ENCODE assay signal across 10 cellular contexts in the genomic region with DNA sequence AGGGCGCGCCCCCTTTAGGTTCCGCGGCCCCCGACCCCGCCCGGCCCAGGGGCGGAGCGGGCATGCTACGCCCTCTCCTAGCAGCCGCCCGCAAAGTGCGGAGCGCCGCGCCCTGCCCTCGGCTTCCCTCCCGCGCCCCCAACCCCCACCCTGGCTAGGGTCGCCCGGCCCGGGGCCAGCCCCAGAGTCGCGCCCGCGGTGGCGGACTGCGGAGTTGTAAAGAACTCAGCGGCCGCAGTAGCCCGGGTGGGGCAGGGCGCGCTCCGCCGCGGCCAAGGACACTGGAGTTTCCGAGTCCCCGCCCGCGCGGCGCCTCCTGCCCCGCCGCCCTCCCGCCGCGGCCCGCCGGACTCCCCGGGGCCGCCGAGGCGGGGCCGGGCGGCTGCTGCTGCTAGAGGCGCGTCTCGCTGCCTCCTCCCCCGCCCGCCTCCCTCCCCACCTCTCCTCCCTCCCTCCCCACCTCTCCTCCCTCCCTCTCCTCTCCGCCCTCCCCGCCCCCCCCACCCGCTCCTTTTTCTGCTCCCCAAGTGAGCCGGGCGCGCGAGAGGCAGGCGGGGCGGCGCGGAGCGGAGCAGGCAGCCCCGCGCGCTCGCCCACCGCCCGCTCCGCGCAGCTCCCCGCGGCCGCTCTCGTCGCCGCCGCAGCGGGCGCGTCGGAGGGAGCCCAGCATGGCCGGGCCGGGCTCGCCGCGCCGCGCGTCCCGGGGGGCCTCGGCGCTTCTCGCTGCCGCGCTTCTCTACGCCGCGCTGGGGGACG. TPM values are rescaled to one million over a fixed set of nuclear protein-coding genes. Genes with fewer than 3 reads are reported as not detected.
DNase-seq lines count a peak whose midpoint lies in the region; ATAC-seq, FAIRE-seq and TF ChIP-seq lines count a peak whose summit lies in the region.
"Had no signal": no experiment of that assay in that cellular context is flagged by ENCODE, and none has a peak within 500 bp of the region (broad histone marks: within the 10 kb centered on the region; RNA-seq: fewer than 3 reads in every experiment).

Gene CACNA2D3, plus strand, starts transcription at position 507 of the 756 bp plus-strand sequence.

- no peak within 1 kb of the TSS for H3K14ac ChIP-seq in neuronal stem cell (ENCODE audit: low read length)

- no peak within 1 kb of the TSS for H2BK5ac ChIP-seq in neuronal stem cell (ENCODE audit: low read length)

- no peak for ATAC-seq in HG03565 (IDR thresholded peaks at IDR 0.05; ENCODE audit: unreplicated experiment)

- H2BK12ac ChIP-seq in neuronal stem cell (ENCODE audit: low read length), result no peak within 1 kb of the TSS

- H3K27me3 ChIP-seq in NT2/D1 (ENCODE audit: insufficient read depth, insufficient read length) (peaks cover 51% of the 10 kb centered on the region), fibroblast of lung (ENCODE audit: control insufficient read depth, insufficient read depth, low read length) (peaks cover 29% of the 10 kb centered on the region), neuronal stem cell (ENCODE audit: control insufficient read depth in 3 of 3, insufficient read depth in 3 of 3, low read depth in 1 of 3, low read length in 3 of 3) (peaks cover 12 to 82% (median 57%) of the 10 kb centered on the region in 3 experiments)

- no peak within 1 kb of the TSS for H2BK120ac ChIP-seq in neuronal stem cell (ENCODE audit: low read depth, low read length)

- H3K27ac ChIP-seq in fibroblast of lung (ENCODE audit: insufficient read depth, low read length) (no peak within 1 kb of the TSS), neuronal stem cell (replicated peaks; ENCODE audit: low read length) (no peak within 1 kb of the TSS)

- peak; percentile 18 for DNase-seq in DMS153 (lab: John Stamatoyannopoulos, UW)
- no peak for DNase-seq in DMS153 treated with DMSO at 0.1 percent for 48 hours (lab: John Stamatoyannopoulos, UW; ENCODE audit: unreplicated experiment)
- no peak for DNase-seq in NT2/D1 (ENCODE audit: low read depth, low spot score)
- peak in 1 of 2 donors; percentile 26 for DNase-seq in fibroblast of lung (ENCODE audit: low read depth in 2 of 2)
- no peak for DNase-seq in neuronal stem cell (ENCODE audit: low spot score)
- DNase-seq in HTR-8/SVneo (ENCODE audit: insufficient read length, low spot score), result no peak
- no peak for DNase-seq in GM19239 (ENCODE audit: insufficient read length, low spot score)

- H3K4ac ChIP-seq in neuronal stem cell (ENCODE audit: low read length), result no peak within 1 kb of the TSS

- H3K4me1 ChIP-seq in NT2/D1 (ENCODE audit: insufficient read depth, insufficient read length), result peaks cover 5% of the 10 kb centered on the region
- H3K4me1 ChIP-seq in fibroblast of lung (ENCODE audit: control insufficient read depth, extremely low read depth, insufficient read depth, low read length), result no peaks in the 10 kb centered on the region
- peaks cover 2 to 5% of the 10 kb centered on the region in 2 donors for H3K4me1 ChIP-seq in neuronal stem cell (ENCODE audit: control insufficient read depth in 2 of 2, insufficient read depth in 1 of 2, low read depth in 1 of 2, low read length in 2 of 2)

- peak within 1 kb of the TSS; percentile 75 for H3K18ac ChIP-seq in neuronal stem cell (ENCODE audit: low read length)

- H2AFZ ChIP-seq in fibroblast of lung (ENCODE audit: low read length) (no peak within 1 kb of the TSS), neuronal stem cell (ENCODE audit: low read length) (peak within 1 kb of the TSS; percentile 84)

- H3K79me1 ChIP-seq in neuronal stem cell (ENCODE audit: low read depth, low read length), result no peaks in the 10 kb centered on the region

- no CpG with 5 or more reads among the region's 109 CpGs for WGBS in neuronal stem cell (ENCODE audit: extremely low coverage in 2 of 2, insufficient read length in 2 of 2, insufficient replicate concordance in 1 of 2), 2 donors

- H2AK5ac ChIP-seq in neuronal stem cell (ENCODE audit: low read depth, low read length), result no peak within 1 kb of the TSS

- H3K36me3 ChIP-seq in NT2/D1 (ENCODE audit: insufficient read depth, insufficient read length, low read length) (no peaks in the 10 kb centered on the region), fibroblast of lung (ENCODE audit: control insufficient read depth, insufficient read depth, low read length) (no peaks in the 10 kb centered on the region), neuronal stem cell (replicated peaks in 1 of 2; ENCODE audit: control insufficient read depth in 2 of 2, insufficient read depth in 2 of 2, low read length in 2 of 2) (no peaks in the 10 kb centered on the region)

- H4K20me1 ChIP-seq in fibroblast of lung (ENCODE audit: control insufficient read depth, extremely low read depth, insufficient read depth, low read length), result no peaks in the 10 kb centered on the region

- H4K91ac ChIP-seq in neuronal stem cell (ENCODE audit: low read depth, low read length, poor library complexity), result no peak within 1 kb of the TSS

- H3K79me2 ChIP-seq in fibroblast of lung (ENCODE audit: control insufficient read depth, insufficient read depth, low read length), result no peaks in the 10 kb centered on the region

- H3K9ac ChIP-seq in NT2/D1 (ENCODE audit: insufficient read length, low read depth) (peak within 1 kb of the TSS; percentile 84), fibroblast of lung (ENCODE audit: insufficient read depth, low read length) (no peak within 1 kb of the TSS), neuronal stem cell (ENCODE audit: low read depth, low read length, poor library complexity) (peak within 1 kb of the TSS; percentile 74)

- peak within 1 kb of the TSS; percentile 65 for H3K4me3 ChIP-seq in NT2/D1 (ENCODE audit: insufficient read length, low read depth)
- H3K4me3 ChIP-seq in fibroblast of lung (replicated peaks in 1 of 4; ENCODE audit: control extremely low read depth in 1 of 4, insufficient read depth in 1 of 4, low read depth in 3 of 4, low read length in 4 of 4), result peak within 1 kb of the TSS in 2 of 4 experiments; percentile 7 to 54
- peak within 1 kb of the TSS; percentile 22 to 81 for H3K4me3 ChIP-seq in neuronal stem cell (ENCODE audit: low read length in 2 of 2)

- no peaks in the 10 kb centered on the region for H3K9me3 ChIP-seq in NT2/D1 (ENCODE audit: insufficient read depth, low read length)
- no peaks in the 10 kb centered on the region for H3K9me3 ChIP-seq in fibroblast of lung (ENCODE audit: control insufficient read depth, insufficient read depth, low read depth, low read length)
- H3K9me3 ChIP-seq in neuronal stem cell (replicated peaks in 1 of 2; ENCODE audit: control insufficient read depth in 2 of 2, insufficient read depth in 1 of 2, low read depth in 1 of 2, low read length in 2 of 2), result no peaks in the 10 kb centered on the region

- H3K4me2 ChIP-seq in fibroblast of lung (ENCODE audit: extremely low read depth, insufficient read depth, low read length) (peak within 1 kb of the TSS; percentile 51), neuronal stem cell (ENCODE audit: insufficient read depth, low read length, poor library complexity, severe bottlenecking) (peak within 1 kb of the TSS; percentile 99)

- no peak for TF ChIP-seq CTCF in fibroblast of lung (conservative IDR thresholded peaks at IDR 0.05 in 1 of 2, IDR thresholded peaks at IDR 0.05 in 1 of 2; ENCODE audit: low read depth in 1 of 2, low read length in 2 of 2)

- FAIRE-seq in HTR-8/SVneo (lab: Jason Lieb, UNC) (no peak), GM19239 (lab: Jason Lieb, UNC) (no peak)
- FAIRE-seq: A204.1 had no signal

- H4K8ac ChIP-seq in neuronal stem cell (ENCODE audit: low read depth, low read length), result no peak within 1 kb of the TSS

- H3K23ac ChIP-seq in neuronal stem cell (ENCODE audit: low read depth, low read length, poor library complexity), result no peak within 1 kb of the TSS

- peak within 1 kb of the TSS; percentile 56 for H2BK15ac ChIP-seq in neuronal stem cell (ENCODE audit: low read length)

RNA-seq across cellular contexts. Expression of gene CACNA2D3, which starts in this region (rescaled TPM):
- total RNA-seq in fibroblast of lung, result 0.77 and 1.8 TPM in 2 replicates
- polyA plus RNA-seq in fibroblast of lung, result 0.37 and 11.5 TPM in 2 replicates
- 0.22 and 7.2 TPM in 2 replicates for polyA plus RNA-seq in fibroblast of lung (2012)
- polyA minus RNA-seq in fibroblast of lung (ENCODE audit: low replicate concordance), result 1.8 TPM in 1 of 2 replicates, not detected in the other
- 0.03 TPM for polyA plus RNA-seq in neuronal stem cell (2013, experiment 1 of 2)
- polyA plus RNA-seq in neuronal stem cell (2013, experiment 2 of 2), result 0.03 TPM
- total RNA-seq: T-helper 2 cell treated with Interferon-gamma antibody and Interleukin-4, amounts not matched to agents 100 ng/mL and 5 ng/mL, for 36 hours had no signal
